19 cellular contexts compared by ENCODE assay signal in the genomic region with DNA sequence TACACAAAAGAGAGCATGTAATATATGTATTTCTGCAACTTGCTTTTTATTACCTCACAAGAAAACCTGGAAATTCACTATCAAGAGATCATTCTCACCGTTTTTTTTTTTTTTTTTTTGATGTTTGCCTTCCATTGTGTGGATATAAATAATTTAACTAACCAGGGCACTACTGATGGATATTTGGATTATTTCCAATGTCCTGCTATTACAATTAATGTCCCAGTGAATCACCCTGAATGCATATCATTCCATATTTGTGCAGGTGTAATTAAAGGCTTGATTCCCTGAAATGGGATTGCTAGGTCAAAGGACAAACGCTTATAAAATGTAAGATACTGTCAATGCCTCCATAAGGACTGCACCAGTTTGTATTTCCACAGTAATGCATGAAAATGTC.
A peak's percentile ranks its signal among the peaks of the same experiment; 100 is the strongest.
DNase-seq lines count a peak whose midpoint lies in the region; ATAC-seq, FAIRE-seq and TF ChIP-seq lines count a peak whose summit lies in the region.
"Had no signal": no experiment of that assay in that cellular context is flagged by ENCODE, and none has a peak within 500 bp of the region (broad histone marks: within the 10 kb centered on the region; RNA-seq: fewer than 3 reads in every experiment).

No MANE protein-coding gene starts in this region.

- no peak for TF ChIP-seq POLR2A in K562 (conservative IDR thresholded peaks at IDR 0.05)

- H3K27me3 ChIP-seq in K562 (ENCODE audit: control insufficient read depth in 2 of 2, insufficient read depth in 2 of 2, low read length in 2 of 2) (no peaks in the 10 kb centered on the region), neural cell (ENCODE audit: insufficient read depth, low read depth, low read length) (no peaks in the 10 kb centered on the region), brain microvascular endothelial cell (replicated peaks) (no peaks in the 10 kb centered on the region), heart right ventricle (no peaks in the 10 kb centered on the region)
- H3K27me3 ChIP-seq: SJSA1 had no signal

- H3K79me2 ChIP-seq in K562 (ENCODE audit: control insufficient read depth, insufficient read depth, low read length) (no peaks in the 10 kb centered on the region), neural cell (replicated peaks; ENCODE audit: insufficient read depth, low read length) (no peaks in the 10 kb centered on the region)

- H2AFZ ChIP-seq in K562 (ENCODE audit: low read depth, low read length): no peak overlapping the region
- no peak overlapping the region for H2AFZ ChIP-seq in neural cell (ENCODE audit: low read depth, low read length)

- no peaks in the 10 kb centered on the region for H3K9me3 ChIP-seq in K562 (replicated peaks; ENCODE audit: control insufficient read depth, insufficient read depth, low read depth, low read length)
- no peaks in the 10 kb centered on the region for H3K9me3 ChIP-seq in neural cell (ENCODE audit: low read length)
- H3K9me3 ChIP-seq in heart right ventricle: no peaks in the 10 kb centered on the region
- H3K9me3 ChIP-seq: SJSA1 had no signal

- H3K4me2 ChIP-seq in K562 (ENCODE audit: insufficient read depth, low read length): no peak overlapping the region
- H3K4me2 ChIP-seq in neural cell (ENCODE audit: low read length): no peak overlapping the region

- DNase-seq in COR-L47 (lab: John Stamatoyannopoulos, UW) (peak; percentile 30), NCI-H146 treated with DMSO at 0.1 percent for 48 hours (lab: John Stamatoyannopoulos, UW; ENCODE audit: unreplicated experiment) (peak; percentile 37), K562 (ENCODE audit: extremely low read depth in 1 of 4, low spot score in 3 of 4) (no peak), brain microvascular endothelial cell (no peak), heart right ventricle (no peak)
- DNase-seq: DMS153, DND-41, Karpas-422, NCI-H1092, NCI-H1436 treated with DMSO at 0.1 percent for 48 hours, NCI-H2029, NCI-H526 treated with DMSO at 0.1 percent for 48 hours, Right ventricle myocardium superior, RPMI8226 had no signal

- H3K27ac ChIP-seq in K562 (ENCODE audit: extremely low read depth, low read depth, low read length): no peak overlapping the region
- peak overlapping the region; percentile 30 for H3K27ac ChIP-seq in neural cell (ENCODE audit: low read length)
- H3K27ac ChIP-seq in brain microvascular endothelial cell: no peak overlapping the region
- H3K27ac ChIP-seq in heart right ventricle: no peak overlapping the region
- H3K27ac ChIP-seq: SJSA1 had no signal

- intact Hi-C loops in K562 (cut with micrococcal nuclease): no loop called here
- intact Hi-C loops in heart right ventricle (cut with DNase I): no loop called here

- TF ChIP-seq RAD21 in K562 (CRISPR knock-in tag; conservative IDR thresholded peaks at IDR 0.05 in 1 of 2, IDR thresholded peaks at IDR 0.05 in 1 of 2): no peak
- TF ChIP-seq RAD21 in neural cell (conservative IDR thresholded peaks at IDR 0.05): no peak

- no peaks in the 10 kb centered on the region for H3K9me2 ChIP-seq in neural cell (ENCODE audit: insufficient read depth, low read length)

- POLR2A ChIA-PET in K562 (lab: Yijun Ruan, JAX): no interaction called here

- no peak overlapping the region for H3K4me3 ChIP-seq in K562
- H3K4me3 ChIP-seq in neural cell (ENCODE audit: low read length): peak overlapping the region; percentile 28
- no peak overlapping the region for H3K4me3 ChIP-seq in brain microvascular endothelial cell (ENCODE audit: low read depth, low read length)
- H3K4me3 ChIP-seq in heart right ventricle: no peak overlapping the region
- H3K4me3 ChIP-seq: SJSA1 had no signal

- peak; percentile 6 for FAIRE-seq in K562 (lab: Jason Lieb, UNC)
- FAIRE-seq: GM12892 had no signal

- no peaks in the 10 kb centered on the region for H3K9me1 ChIP-seq in K562 (ENCODE audit: control insufficient read depth, insufficient read depth, low read length)

- in situ Hi-C loops in K562 (cut with MboI): no loop called here
- in situ Hi-C loops in brain microvascular endothelial cell (cut with HindIII; ENCODE audit: low pct_ligation_motif_present, low sequenced_read_pairs): no loop called here

- H3K36me3 ChIP-seq in K562 (ENCODE audit: control insufficient read depth, insufficient read depth, low read length) (0 out of 3 replicates have a peak, but pooled peaks cover 5% of the 10 kb centered on the region), neural cell (ENCODE audit: insufficient read depth, low read length) (no peaks in the 10 kb centered on the region), brain microvascular endothelial cell (replicated peaks) (no peaks in the 10 kb centered on the region), heart right ventricle (peaks cover 0 to 9% (median 0%) of the 10 kb centered on the region in 9 donors)
- H3K36me3 ChIP-seq: SJSA1 had no signal

- ATAC-seq in K562 (no peak), GM21529 (IDR thresholded peaks at IDR 0.05; ENCODE audit: unreplicated experiment) (no peak), heart right ventricle (no peak)
- ATAC-seq: HCT116 had no signal

- H3F3A ChIP-seq in neural cell (ENCODE audit: insufficient read depth, low read length, poor library complexity, severe bottlenecking): no peaks in the 10 kb centered on the region

- no TSS peak for BruUV-seq in K562 (replicated peaks; lab: Mats Ljungman, UMichigan)

- H4K20me1 ChIP-seq in K562 (replicated peaks; ENCODE audit: control insufficient read depth, insufficient read depth, low read length): no peaks in the 10 kb centered on the region
- H4K20me1 ChIP-seq in neural cell (ENCODE audit: insufficient read depth): no peaks in the 10 kb centered on the region

- WGBS in K562 (ENCODE audit: insufficient coverage, low coverage, missing lambda C conversion rate): 57% methylated on average over 2 of the region's 2 CpGs
- WGBS in heart right ventricle, 2 donors: 56 to 63% methylated on average over 2 of the region's 2 CpGs

- no peak for TF ChIP-seq EP300 in K562 (IDR thresholded peaks at IDR 0.05; ENCODE audit: low read length)
- TF ChIP-seq EP300 in neural cell (conservative IDR thresholded peaks at IDR 0.05; ENCODE audit: poor library complexity, severe bottlenecking): no peak

- TF ChIP-seq CTCF in K562 (IDR thresholded peaks at IDR 0.05 in 2 of 3, conservative IDR thresholded peaks at IDR 0.05 in 1 of 3; ENCODE audit: insufficient read depth in 2 of 3, low read depth in 1 of 3, low read length in 3 of 3) (no peak), neural cell (IDR thresholded peaks at IDR 0.05; ENCODE audit: poor library complexity, severe bottlenecking) (no peak), brain microvascular endothelial cell (IDR thresholded peaks at IDR 0.05; ENCODE audit: low read depth, low read length, missing control alignments) (no peak), heart right ventricle (IDR thresholded peaks at IDR 0.05) (no peak)

- no peak overlapping the region for H3K9ac ChIP-seq in K562 (ENCODE audit: insufficient read depth in 1 of 2, low read depth in 2 of 2, low read length in 2 of 2)
- H3K9ac ChIP-seq in neural cell (ENCODE audit: low read length): no peak overlapping the region

- no peaks in the 10 kb centered on the region for H3K4me1 ChIP-seq in K562 (replicated peaks in 1 of 2; ENCODE audit: control insufficient read depth in 2 of 2, insufficient read depth in 2 of 2, low read length in 2 of 2)
- H3K4me1 ChIP-seq in heart right ventricle: peaks cover 0 to 4% (median 0%) of the 10 kb centered on the region in 9 donors
- H3K4me1 ChIP-seq: SJSA1 had no signal

- CTCF ChIA-PET in K562 (lab: Yijun Ruan, JAX; ENCODE audit: low intra/inter-chr PET ratio): no interaction called here

TF ChIP-seq in K562, 482 proteins besides CTCF, POLR2A, EP300 and RAD21 (continues in another document):
- TF ChIP-seq MEIS2 (IDR thresholded peaks at IDR 0.05; ENCODE audit: partially characterized antibody): no peak
- TF ChIP-seq POLR2AphosphoS5 (IDR thresholded peaks at IDR 0.05; ENCODE audit: control insufficient read depth, insufficient read depth, low read depth, low read length): no peak
- no peak for TF ChIP-seq DPF2 (IDR thresholded peaks at IDR 0.05)
- TF ChIP-seq ZC3H11A (IDR thresholded peaks at IDR 0.05; ENCODE audit: low read depth, low read length): no peak
- no peak for TF ChIP-seq POLR2B (IDR thresholded peaks at IDR 0.05; ENCODE audit: low read depth, partially characterized antibody)
- TF ChIP-seq DEAF1 (CRISPR knock-in tag; IDR thresholded peaks at IDR 0.05): no peak
- TF ChIP-seq SETDB1 (IDR thresholded peaks at IDR 0.05; ENCODE audit: low read length): no peak

TF ChIP-seq in neural cell, 6 proteins besides CTCF, POLR2A, EP300 and RAD21:
- TF ChIP-seq MXI1 (conservative IDR thresholded peaks at IDR 0.05; ENCODE audit: poor library complexity, severe bottlenecking): no peak
- TF ChIP-seq EZH2 (IDR thresholded peaks at IDR 0.05; ENCODE audit: borderline replicate concordance, insufficient read depth, low read length, poor library complexity, severe bottlenecking): no peak
- TF ChIP-seq, protein P1, sequence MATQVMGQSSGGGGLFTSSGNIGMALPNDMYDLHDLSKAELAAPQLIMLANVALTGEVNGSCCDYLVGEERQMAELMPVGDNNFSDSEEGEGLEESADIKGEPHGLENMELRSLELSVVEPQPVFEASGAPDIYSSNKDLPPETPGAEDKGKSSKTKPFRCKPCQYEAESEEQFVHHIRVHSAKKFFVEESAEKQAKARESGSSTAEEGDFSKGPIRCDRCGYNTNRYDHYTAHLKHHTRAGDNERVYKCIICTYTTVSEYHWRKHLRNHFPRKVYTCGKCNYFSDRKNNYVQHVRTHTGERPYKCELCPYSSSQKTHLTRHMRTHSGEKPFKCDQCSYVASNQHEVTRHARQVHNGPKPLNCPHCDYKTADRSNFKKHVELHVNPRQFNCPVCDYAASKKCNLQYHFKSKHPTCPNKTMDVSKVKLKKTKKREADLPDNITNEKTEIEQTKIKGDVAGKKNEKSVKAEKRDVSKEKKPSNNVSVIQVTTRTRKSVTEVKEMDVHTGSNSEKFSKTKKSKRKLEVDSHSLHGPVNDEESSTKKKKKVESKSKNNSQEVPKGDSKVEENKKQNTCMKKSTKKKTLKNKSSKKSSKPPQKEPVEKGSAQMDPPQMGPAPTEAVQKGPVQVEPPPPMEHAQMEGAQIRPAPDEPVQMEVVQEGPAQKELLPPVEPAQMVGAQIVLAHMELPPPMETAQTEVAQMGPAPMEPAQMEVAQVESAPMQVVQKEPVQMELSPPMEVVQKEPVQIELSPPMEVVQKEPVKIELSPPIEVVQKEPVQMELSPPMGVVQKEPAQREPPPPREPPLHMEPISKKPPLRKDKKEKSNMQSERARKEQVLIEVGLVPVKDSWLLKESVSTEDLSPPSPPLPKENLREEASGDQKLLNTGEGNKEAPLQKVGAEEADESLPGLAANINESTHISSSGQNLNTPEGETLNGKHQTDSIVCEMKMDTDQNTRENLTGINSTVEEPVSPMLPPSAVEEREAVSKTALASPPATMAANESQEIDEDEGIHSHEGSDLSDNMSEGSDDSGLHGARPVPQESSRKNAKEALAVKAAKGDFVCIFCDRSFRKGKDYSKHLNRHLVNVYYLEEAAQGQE (IDR thresholded peaks at IDR 0.05; ENCODE audit: borderline replicate concordance): no peak
- no peak for TF ChIP-seq TAF1 (IDR thresholded peaks at IDR 0.05; ENCODE audit: low read depth)
TF ChIP-seq in neural cell: peak in this region for 0.

Comparison
In these comparisons a context has a peak if more than half of its experiments do, and no peak if none do; other contexts are left out.
1. DNase-seq: peak in COR-L47 (single experiment) and NCI-H146 treated with DMSO at 0.1 percent for 48 hours (single experiment); none in K562 (0 of 4), brain microvascular endothelial cell (single experiment) and heart right ventricle (0 of 2).